ENCODE assay signal across 8 cellular contexts in genomic region chr22:50525104-50525958, GRCh38. TPM values are rescaled to one million over a fixed set of nuclear protein-coding genes. Genes with fewer than 3 reads are reported as not detected.
A peak's percentile ranks its signal among the peaks of the same experiment; 100 is the strongest.
DNase-seq lines count a peak whose midpoint lies in the region; ATAC-seq and TF ChIP-seq lines count a peak whose summit lies in the region.

Gene SCO2 (minus strand): TSS chr22:50525598. CDS start chr22:50524411, 1,187 bp downstream.

- TF ChIP-seq CTCF in Calu3 (IDR thresholded peaks at IDR 0.05; ENCODE audit: unreplicated experiment) (peak; percentile 55), OCI-LY1 (IDR thresholded peaks at IDR 0.05; ENCODE audit: low read length) (peak; percentile 48), epithelial cell of esophagus (IDR thresholded peaks at IDR 0.05; ENCODE audit: insufficient read depth, low read depth, low read length, missing control alignments) (no peak)

- peak within 1 kb of the TSS; percentile 92 for H3K27ac Mint-ChIP-seq in Calu3 (ENCODE audit: unreplicated experiment)

- H3K4me3 Mint-ChIP-seq in Calu3 (ENCODE audit: low read depth, unreplicated experiment), result peak within 1 kb of the TSS; percentile 85

- peak within 1 kb of the TSS; percentile 92 for H3K27ac ChIP-seq in HUES64 (ENCODE audit: low read depth, low read length)
- peak within 1 kb of the TSS; percentile 66 for H3K27ac ChIP-seq in OCI-LY1 (ENCODE audit: low read depth, low read length, poor library complexity, severe bottlenecking)

- H3K36me3 ChIP-seq in HUES64 (ENCODE audit: insufficient read depth, low read length) (peaks cover 27% of the 10 kb centered on the region), OCI-LY1 (ENCODE audit: insufficient read depth, low read length) (peaks cover 44% of the 10 kb centered on the region)

- intact Hi-C loops in Calu3 (cut with micrococcal nuclease; ENCODE audit: unreplicated experiment), result no loop called here

- under 1% methylated on average over 99 of the region's 99 CpGs for WGBS in HUES64

- no peak within 1 kb of the TSS for H2AFZ ChIP-seq in OCI-LY1 (ENCODE audit: low read length)

- H3K27me3 ChIP-seq in HUES64 (ENCODE audit: insufficient read depth, low read length) (peaks cover 40% of the 10 kb centered on the region), OCI-LY1 (ENCODE audit: insufficient read depth, low read length) (no peaks in the 10 kb centered on the region)

- H3K9me3 Mint-ChIP-seq in Calu3 (ENCODE audit: low read depth, unreplicated experiment), result no peaks in the 10 kb centered on the region

- no TSS peak for BruUV-seq in Calu3 (replicated peaks; lab: Mats Ljungman, UMichigan)

- H3K4me3 ChIP-seq in HUES64 (ENCODE audit: low read length) (peak within 1 kb of the TSS; percentile 79), OCI-LY1 (ENCODE audit: low read depth, low read length, poor library complexity, severe bottlenecking) (peak within 1 kb of the TSS; percentile 68), epithelial cell of esophagus (ENCODE audit: low read length) (peak within 1 kb of the TSS; percentile 82)

- H3K36me3 Mint-ChIP-seq in Calu3 (ENCODE audit: insufficient read depth, unreplicated experiment), result peaks cover 86% of the 10 kb centered on the region

- peak; percentile 34 for ATAC-seq in GM21381 (IDR thresholded peaks at IDR 0.05; ENCODE audit: unreplicated experiment)

- H3K4me1 ChIP-seq in HUES64 (ENCODE audit: insufficient read depth, low read length), result no peaks in the 10 kb centered on the region; the same call in 1 of the 2 replicates
- H3K4me1 ChIP-seq in OCI-LY1 (ENCODE audit: insufficient read depth, low read length, severe bottlenecking), result peaks cover 36% of the 10 kb centered on the region

- no peaks in the 10 kb centered on the region for H4K20me1 ChIP-seq in OCI-LY1 (ENCODE audit: insufficient read depth, low read length)

- no peaks in the 10 kb centered on the region for H3K9me2 ChIP-seq in OCI-LY1 (ENCODE audit: low read depth, low read length)

- H3K4me2 ChIP-seq in OCI-LY1 (ENCODE audit: low read length), result peak within 1 kb of the TSS; percentile 91

- peak; percentile 98 for DNase-seq in Calu3
- peak; percentile 97 for DNase-seq in activated T-cell treated with anti-CD3 and anti-CD28 coated beads for 24 hours (ENCODE audit: low read depth)
- DNase-seq in epithelial cell of esophagus (ENCODE audit: low read depth), result peak; percentile 97
- DNase-seq in mucosa of gallbladder (ENCODE audit: low spot score), result peak; percentile 97
- peak; percentile 97 for DNase-seq in stimulated activated CD8-positive, alpha-beta memory T cell treated with anti-CD3 and anti-CD28 coated beads, Interleukin-4, amount 100 ng/mL, for 24 hours (ENCODE audit: low read depth)

- peaks cover 20% of the 10 kb centered on the region for H3K4me1 Mint-ChIP-seq in Calu3 (ENCODE audit: low read depth, unreplicated experiment)

- H3K9ac ChIP-seq in HUES64 (ENCODE audit: low read depth, low read length) (peak within 1 kb of the TSS; percentile 77), OCI-LY1 (ENCODE audit: low read length) (peak within 1 kb of the TSS; percentile 84)

- CTCF ChIA-PET in Calu3 (lab: Charles Lee), result interaction anchor here (0.5 to 2.3 kb wide), 11 partner anchors 14 to 96 kb away, joined by 3 to 30 read pairs (median 5); partner anchors contain the start of genes KLHDC7B, LMF2, NCAPH2 and SYCE3

- H3K27me3 Mint-ChIP-seq in Calu3 (ENCODE audit: unreplicated experiment), result no peaks in the 10 kb centered on the region

- no peaks in the 10 kb centered on the region for H3K79me2 ChIP-seq in OCI-LY1 (ENCODE audit: insufficient read depth, low read length)

- no peaks in the 10 kb centered on the region for H3K9me3 ChIP-seq in HUES64 (ENCODE audit: insufficient read depth, low read depth, low read length)
- H3K9me3 ChIP-seq in OCI-LY1 (ENCODE audit: low read length), result no peaks in the 10 kb centered on the region

- peaks cover 4% of the 10 kb centered on the region; the same call in 1 of the 2 replicates for H3F3A ChIP-seq in OCI-LY1 (ENCODE audit: insufficient read depth, low read length)

RNA-seq across cellular contexts. Expression of gene SCO2, which starts in this region (rescaled TPM):
- 3.6 and 5.3 TPM in 2 replicates for total RNA-seq in Calu3 (2022)
- polyA plus RNA-seq in HUES64 (2013, experiment 1 of 2), result 0.50 TPM
- polyA plus RNA-seq in HUES64 (2013, experiment 2 of 2), result not detected
- 1.3 TPM for total RNA-seq in mucosa of gallbladder

Comparison
In these comparisons a context has a peak if more than half of its experiments do, and no peak if none do; other contexts are left out.
1. Peak in every context shown above with its lines: DNase-seq, ATAC-seq, H3K4me3 ChIP-seq and H3K27ac ChIP-seq.